Comparison of ENCODE assay signal across 8 cellular contexts in genomic region chr12:53053223-53054111, GRCh38. TPM values are rescaled to one million over a fixed set of nuclear protein-coding genes. Genes with fewer than 3 reads are reported as not detected.
DNase-seq lines count a peak whose midpoint lies in the region; ATAC-seq and TF ChIP-seq lines count a peak whose summit lies in the region.

No MANE protein-coding gene starts in this region.

- in situ Hi-C loops in Caki2 (cut with HindIII; ENCODE audit: low pct_unique_long_range_greater_than_20kb, low sequenced_read_pairs), result no loop called here

- peak; percentile 52 for DNase-seq in Caki2 (ENCODE audit: low read depth)
- DNase-seq in T-helper 22 cell (ENCODE audit: low read depth), result peak; percentile 35
- DNase-seq in MCF 10A (ENCODE audit: unreplicated experiment), result peak; percentile 79
- peak; percentile 57 for DNase-seq in iPS-NIHi11 (ENCODE audit: low spot score)

- ATAC-seq in GM21515 (IDR thresholded peaks at IDR 0.05; ENCODE audit: unreplicated experiment), result no peak
- no peak for ATAC-seq in GM19023 (IDR thresholded peaks at IDR 0.05; ENCODE audit: unreplicated experiment)

- peaks cover 56 to 83% (median 71%) of the 10 kb centered on the region in 3 donors for H3K4me1 ChIP-seq in skeletal muscle tissue (ENCODE audit: control insufficient read depth in 3 of 3, insufficient read depth in 3 of 3, low read length in 3 of 3)

- H3K36me3 ChIP-seq in skeletal muscle tissue (ENCODE audit: control insufficient read depth in 3 of 3, insufficient read depth in 3 of 3, low read length in 3 of 3), result peaks cover 27 to 34% (median 34%) of the 10 kb centered on the region in 3 donors

- TF ChIP-seq EP300 in Ishikawa (IDR thresholded peaks at IDR 0.05; ENCODE audit: borderline replicate concordance), result no peak

- H3K9ac ChIP-seq in skeletal muscle tissue (ENCODE audit: low read depth in 1 of 3, low read length in 3 of 3), result peak overlapping the region; percentile 54 to 80 (median 66)

- H3K9me3 ChIP-seq in skeletal muscle tissue (ENCODE audit: control insufficient read depth in 3 of 3, low read length in 3 of 3), result no peaks in the 10 kb centered on the region

- intact Hi-C loops in MCF 10A (cut with micrococcal nuclease), result no loop called here

- peaks cover 40% of the 10 kb centered on the region for H3K4me1 Mint-ChIP-seq in MCF 10A (ENCODE audit: insufficient read depth, unreplicated experiment)

- peak overlapping the region; percentile 95 for H3K27ac ChIP-seq in skeletal muscle tissue (ENCODE audit: low read depth, low read length)

- TF ChIP-seq CTCF in MCF 10A (IDR thresholded peaks at IDR 0.05; ENCODE audit: unreplicated experiment), result peak; percentile 37

- TSS peak; percentile 23 for BruUV-seq in MCF 10A (replicated peaks; lab: Mats Ljungman, UMichigan)

- POLR2A ChIA-PET in MCF 10A (lab: Yijun Ruan, JAX), result interaction anchor here (0.6 to 3.1 kb wide), 18 partner anchors 9 to 470 kb away, joined by 3 to 23 read pairs (median 4); partner anchors contain the start of genes CSAD, EIF4B, IGFBP6 and SOAT2

- H3K27me3 Mint-ChIP-seq in MCF 10A (ENCODE audit: insufficient read depth, unreplicated experiment), result no peaks in the 10 kb centered on the region

- peaks cover 16% of the 10 kb centered on the region for H3K36me3 Mint-ChIP-seq in MCF 10A (ENCODE audit: insufficient read depth, unreplicated experiment)

- H3K4me3 Mint-ChIP-seq in MCF 10A (ENCODE audit: unreplicated experiment), result peak overlapping the region; percentile 80

- peak overlapping the region; percentile 66 to 85 (median 77) for H3K4me3 ChIP-seq in skeletal muscle tissue (ENCODE audit: low read length in 3 of 3)

- H3K27ac Mint-ChIP-seq in MCF 10A (ENCODE audit: low read depth, unreplicated experiment), result peak overlapping the region; percentile 97

- no peaks in the 10 kb centered on the region for H3K9me3 Mint-ChIP-seq in MCF 10A (ENCODE audit: unreplicated experiment)

- CTCF ChIA-PET in MCF 10A (lab: Yijun Ruan, JAX), result interaction anchor here (0.6 to 2.7 kb wide), 14 partner anchors 9 to 439 kb away, joined by 3 to 25 read pairs (median 4); partner anchors contain the start of genes AAAS and IGFBP6

- no peaks in the 10 kb centered on the region for H3K27me3 ChIP-seq in skeletal muscle tissue (ENCODE audit: control insufficient read depth in 3 of 3, insufficient read depth in 3 of 3, low read length in 3 of 3)

- TF ChIP-seq RAD21 in Ishikawa (IDR thresholded peaks at IDR 0.05; ENCODE audit: low read depth), result peak; percentile 50

TF ChIP-seq in Ishikawa, 13 proteins besides CTCF, POLR2A, EP300 and RAD21:
- TF ChIP-seq YY1 (IDR thresholded peaks at IDR 0.05; ENCODE audit: low read depth) (0 out of 2 replicates have a peak, but pooled peaks have one; percentile 33), USF1 (IDR thresholded peaks at IDR 0.05) (peak; percentile 76), NFIC (IDR thresholded peaks at IDR 0.05) (no peak), TCF12 (IDR thresholded peaks at IDR 0.05; ENCODE audit: low read depth) (peak; percentile 34; the same call in 1 of the 2 replicates)

RNA-seq across cellular contexts. Expression of gene TNS2, which starts 3.6 kb away (rescaled TPM):
- 5.1 and 5.6 TPM in 2 replicates for total RNA-seq in Caki2 (2014; rRNA removed; shearing (Covaris generic); ENCODE audit: low replicate concordance)
- total RNA-seq in MCF 10A (2022) (22.3 and 26.3 TPM in 2 replicates), skeletal muscle tissue (21.9 TPM)

RNA-seq across cellular contexts. Expression of gene SPRYD3, which starts 25.7 kb away (rescaled TPM):
- total RNA-seq in Caki2 (2014; rRNA removed; shearing (Covaris generic); ENCODE audit: low replicate concordance), result 35.2 and 48.2 TPM in 2 replicates
- total RNA-seq in MCF 10A (2022) (35.2 and 39.9 TPM in 2 replicates), skeletal muscle tissue (13.0 TPM)

RNA-seq across cellular contexts. Expression of gene IGFBP6, which starts 44.0 kb away (rescaled TPM):
- 265 TPM in 2 replicates for total RNA-seq in Caki2 (2014; rRNA removed; shearing (Covaris generic); ENCODE audit: low replicate concordance)
- total RNA-seq in MCF 10A (2022) (6.4 and 12.0 TPM in 2 replicates), skeletal muscle tissue (89.8 TPM)

RNA-seq across cellular contexts. Expression of gene EIF4B, which starts 47.2 kb away (rescaled TPM):
- total RNA-seq in Caki2 (2014; rRNA removed; shearing (Covaris generic); ENCODE audit: low replicate concordance), result 834 and 874 TPM in 2 replicates
- total RNA-seq in MCF 10A (2022) (580 and 658 TPM in 2 replicates), skeletal muscle tissue (1,005 TPM)

RNA-seq across cellular contexts. Expression of gene SOAT2, which starts 49.8 kb away (rescaled TPM):
- total RNA-seq in Caki2 (2014; rRNA removed; shearing (Covaris generic); ENCODE audit: low replicate concordance), result not detected in 2 replicates
- total RNA-seq in MCF 10A (2022) (not detected in 2 replicates), skeletal muscle tissue (under 0.01 TPM)
